9 cellular contexts compared by ENCODE assay signal in the genomic region with DNA sequence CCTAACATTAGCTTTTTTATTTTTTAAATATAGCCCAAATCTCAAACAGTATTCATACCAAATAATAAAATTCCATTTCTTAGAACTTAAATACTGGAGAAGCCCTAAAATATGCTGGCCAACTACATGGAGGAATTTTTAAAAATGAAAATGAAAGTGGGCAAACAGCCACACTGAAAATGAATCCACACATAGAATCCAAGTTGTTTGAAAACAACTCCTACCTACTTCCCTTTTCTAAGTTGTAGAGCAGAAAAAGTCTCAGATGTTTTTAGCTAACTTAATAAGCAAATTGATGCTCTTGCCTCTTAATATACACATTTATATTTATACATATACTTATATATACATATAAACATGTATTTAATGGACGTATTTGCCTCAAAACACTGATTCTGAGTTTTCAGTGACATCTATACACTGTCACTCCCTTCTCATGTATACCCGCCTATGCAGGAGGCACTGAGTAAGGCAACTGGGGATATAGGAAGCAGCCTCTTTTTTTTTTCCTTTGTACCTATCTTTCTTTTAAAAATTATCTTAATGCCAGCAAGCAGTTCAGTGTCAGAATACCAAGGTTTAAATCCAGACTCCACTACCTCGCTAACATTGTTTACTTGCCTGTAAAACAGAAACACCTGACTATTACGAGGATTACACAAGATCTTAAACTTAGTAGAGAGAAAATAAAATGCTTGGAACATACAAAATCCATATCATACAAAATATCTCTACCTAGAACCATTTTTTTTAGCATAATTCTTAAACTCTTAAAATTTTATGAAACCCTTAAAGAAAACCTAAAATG. TPM values are rescaled to one million over a fixed set of nuclear protein-coding genes. Genes with fewer than 3 reads are reported as not detected.
DNase-seq lines count a peak whose midpoint lies in the region; ATAC-seq and TF ChIP-seq lines count a peak whose summit lies in the region.
"Had no signal": no experiment of that assay in that cellular context is flagged by ENCODE, and none has a peak within 500 bp of the region (broad histone marks: within the 10 kb centered on the region; RNA-seq: fewer than 3 reads in every experiment).

No MANE protein-coding gene starts in this region.

- H3K4me3 ChIP-seq in MM.1S (ENCODE audit: low read length), result peak overlapping the region; percentile 40
- peak overlapping the region in 1 of 4 donors; percentile 2 for H3K4me3 ChIP-seq in esophagus muscularis mucosa
- peak overlapping the region in 1 of 4 donors; percentile 1 for H3K4me3 ChIP-seq in gastrocnemius medialis

- H3K4me2 ChIP-seq in MM.1S (ENCODE audit: low read depth, low read length), result peak overlapping the region; percentile 54

- H3K9me2 ChIP-seq in MM.1S (replicated peaks; ENCODE audit: insufficient read depth, low read length), result no peaks in the 10 kb centered on the region

- no peaks in the 10 kb centered on the region for H3K4me1 ChIP-seq in MM.1S (ENCODE audit: low read length)
- peaks cover 44 to 86% (median 81%) of the 10 kb centered on the region in 4 donors for H3K4me1 ChIP-seq in esophagus muscularis mucosa
- peaks cover 54 to 56% of the 10 kb centered on the region in 2 donors for H3K4me1 ChIP-seq in gastrocnemius medialis

- H3K27ac ChIP-seq in MM.1S (ENCODE audit: low read length) (peak overlapping the region; percentile 27; the same call in 1 of the 2 replicates), esophagus muscularis mucosa (replicated peaks in 1 of 4) (peak overlapping the region; percentile 35 to 54 (median 42)), gastrocnemius medialis (peak overlapping the region; percentile 36 to 67 (median 57))

- ATAC-seq in GM18498 (IDR thresholded peaks at IDR 0.05; ENCODE audit: unreplicated experiment) (peak; percentile 64), gastrocnemius medialis (no peak), HG02610 (IDR thresholded peaks at IDR 0.05; ENCODE audit: unreplicated experiment) (no peak)

- H3F3A ChIP-seq in MM.1S (ENCODE audit: insufficient read depth, low read length), result peaks cover 2% of the 10 kb centered on the region; the same call in 1 of the 2 replicates

- H3K36me3 ChIP-seq in MM.1S (replicated peaks; ENCODE audit: insufficient read depth, low read length), result no peaks in the 10 kb centered on the region
- no peaks in the 10 kb centered on the region for H3K36me3 ChIP-seq in esophagus muscularis mucosa
- H3K36me3 ChIP-seq in gastrocnemius medialis, result no peaks in the 10 kb centered on the region

- peaks cover 78% of the 10 kb centered on the region for H3K79me2 ChIP-seq in MM.1S (ENCODE audit: low read length)

- TF ChIP-seq EP300 in esophagus muscularis mucosa (IDR thresholded peaks at IDR 0.05), result no peak

- H3K27me3 ChIP-seq in MM.1S (replicated peaks; ENCODE audit: insufficient read depth, low read length) (no peaks in the 10 kb centered on the region), esophagus muscularis mucosa (no peaks in the 10 kb centered on the region), gastrocnemius medialis (no peaks in the 10 kb centered on the region)

- no peaks in the 10 kb centered on the region for H4K20me1 ChIP-seq in MM.1S (ENCODE audit: insufficient read depth, low read length)

- H3K9me3 ChIP-seq in MM.1S (replicated peaks; ENCODE audit: insufficient read depth, low read length), result no peaks in the 10 kb centered on the region
- peaks cover 0 to 10% (median 6%) of the 10 kb centered on the region in 4 donors for H3K9me3 ChIP-seq in esophagus muscularis mucosa
- peaks cover 0 to 8% (median 5%) of the 10 kb centered on the region in 3 donors for H3K9me3 ChIP-seq in gastrocnemius medialis

- H2AFZ ChIP-seq in MM.1S (ENCODE audit: low read length), result no peak overlapping the region

- peak overlapping the region; percentile 18; the same call in 1 of the 2 replicates for H3K9ac ChIP-seq in MM.1S (ENCODE audit: low read length)

- in situ Hi-C loops in gastrocnemius medialis (cut with MboI; ENCODE audit: low sequenced_read_pairs in 4 of 4), result loop anchor here in 1 of 4 donors (25.0 kb wide), 1 partner anchor 393 kb away; the partner anchor contains the start of gene GLRX5

- WGBS in esophagus muscularis mucosa, result 74% methylated on average over 4 of the region's 4 CpGs

- intact Hi-C loops in esophagus muscularis mucosa (cut with DNase I) (no loop called here), gastrocnemius medialis (cut with DNase I; ENCODE audit: low total_unique reads) (no loop called here)

- CTCF ChIA-PET in HEK293T (lab: Yijun Ruan, JAX), result no interaction called here

- DNase-seq in MM.1S (peak; percentile 7), esophagus muscularis mucosa (ENCODE audit: extremely low spot score) (no peak), gastrocnemius medialis (no peak), SKM-1 treated with dmso at 0.1 percent for 144 hours (lab: John Stamatoyannopoulos, UW; ENCODE audit: unreplicated experiment) (no peak), NCI-H1930 (lab: John Stamatoyannopoulos, UW) (no peak), HEK293T (ENCODE audit: extremely low spot score) (no peak)
- DNase-seq: GOT3 had no signal

- TF ChIP-seq POLR2A in esophagus muscularis mucosa (IDR thresholded peaks at IDR 0.05; ENCODE audit: low read depth) (no peak), gastrocnemius medialis (IDR thresholded peaks at IDR 0.05) (no peak)

- TF ChIP-seq CTCF in MM.1S (IDR thresholded peaks at IDR 0.05; ENCODE audit: low read length), result no peak
- no peak for TF ChIP-seq CTCF in esophagus muscularis mucosa (IDR thresholded peaks at IDR 0.05)
- no peak for TF ChIP-seq CTCF in gastrocnemius medialis (IDR thresholded peaks at IDR 0.05 in 4 of 5, conservative IDR thresholded peaks at IDR 0.05 in 1 of 5)

- POLR2A ChIA-PET in HEK293T (lab: Yijun Ruan, JAX), result no interaction called here

TF ChIP-seq in HEK293T, 16 proteins besides CTCF, POLR2A, EP300 and RAD21:
- TF ChIP-seq SP1 (IDR thresholded peaks at IDR 0.05) (no peak), SUZ12 (IDR thresholded peaks at IDR 0.05) (no peak), CTBP1 (IDR thresholded peaks at IDR 0.05; ENCODE audit: borderline replicate concordance) (no peak), FOXM1 (IDR thresholded peaks at IDR 0.05; ENCODE audit: borderline replicate concordance) (no peak), LEF1 (IDR thresholded peaks at IDR 0.05; ENCODE audit: borderline replicate concordance) (no peak), TARDBP (IDR thresholded peaks at IDR 0.05) (no peak), ELF4 (IDR thresholded peaks at IDR 0.05) (no peak), BHLHE40 (IDR thresholded peaks at IDR 0.05; ENCODE audit: borderline replicate concordance) (no peak), ARNT (IDR thresholded peaks at IDR 0.05) (no peak), FOXA1 (IDR thresholded peaks at IDR 0.05) (no peak), L3MBTL2 (conservative IDR thresholded peaks at IDR 0.05) (no peak), HDGF (IDR thresholded peaks at IDR 0.05; ENCODE audit: borderline replicate concordance) (no peak), ZNF384 (IDR thresholded peaks at IDR 0.05) (no peak)
- TF ChIP-seq, protein P1, sequence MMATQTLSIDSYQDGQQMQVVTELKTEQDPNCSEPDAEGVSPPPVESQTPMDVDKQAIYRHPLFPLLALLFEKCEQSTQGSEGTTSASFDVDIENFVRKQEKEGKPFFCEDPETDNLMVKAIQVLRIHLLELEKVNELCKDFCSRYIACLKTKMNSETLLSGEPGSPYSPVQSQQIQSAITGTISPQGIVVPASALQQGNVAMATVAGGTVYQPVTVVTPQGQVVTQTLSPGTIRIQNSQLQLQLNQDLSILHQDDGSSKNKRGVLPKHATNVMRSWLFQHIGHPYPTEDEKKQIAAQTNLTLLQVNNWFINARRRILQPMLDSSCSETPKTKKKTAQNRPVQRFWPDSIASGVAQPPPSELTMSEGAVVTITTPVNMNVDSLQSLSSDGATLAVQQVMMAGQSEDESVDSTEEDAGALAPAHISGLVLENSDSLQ (IDR thresholded peaks at IDR 0.05), result no peak

RNA-seq across cellular contexts. Expression of gene DICER1, which starts 13.3 kb away (rescaled TPM):
- total RNA-seq in esophagus muscularis mucosa (10 to 100 TPM; 43.9 to 72.2 (median 58.4) TPM), gastrocnemius medialis (10 to 100 TPM; 29.4 to 63.7 (median 37.9) TPM)
